9 cellular contexts compared by ENCODE assay signal in the genomic region with DNA sequence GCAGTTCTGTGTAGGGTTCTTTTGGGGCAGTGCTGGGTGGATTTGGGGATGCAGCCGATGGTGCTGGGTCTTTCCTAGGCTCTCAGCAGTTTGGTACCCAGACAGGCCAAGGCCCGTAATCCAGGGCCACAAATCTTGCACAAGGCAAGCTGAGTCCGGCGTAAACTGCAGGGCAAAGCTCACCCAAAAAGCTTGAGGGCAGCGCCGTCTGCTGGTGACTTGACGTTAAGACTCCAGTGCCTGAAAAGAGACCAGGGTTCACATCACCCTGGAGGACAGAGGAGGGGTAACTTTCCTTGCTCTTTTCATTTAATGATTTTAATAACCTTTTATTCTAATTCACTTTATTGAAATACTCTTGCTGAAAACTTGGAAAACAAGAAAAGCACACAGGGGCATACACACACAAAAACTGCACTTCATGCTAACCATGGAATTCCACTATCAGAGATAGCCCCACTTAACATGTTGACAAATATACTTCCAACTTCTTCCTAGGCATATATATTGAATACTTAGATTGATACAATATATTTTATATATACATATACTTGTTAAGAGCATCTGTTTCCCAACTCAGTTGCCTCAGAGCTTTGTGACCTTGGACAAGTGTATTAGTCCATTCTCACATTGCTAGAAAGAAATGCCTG. TPM values are rescaled to one million over a fixed set of nuclear protein-coding genes. Genes with fewer than 3 reads are reported as not detected.
DNase-seq lines count a peak whose midpoint lies in the region; ATAC-seq, FAIRE-seq and TF ChIP-seq lines count a peak whose summit lies in the region.
"Had no signal": no experiment of that assay in that cellular context is flagged by ENCODE, and none has a peak within 500 bp of the region (broad histone marks: within the 10 kb centered on the region; RNA-seq: fewer than 3 reads in every experiment).

No MANE protein-coding gene starts in this region.

- H3K36me3 ChIP-seq in HepG2 (replicated peaks in 1 of 2; ENCODE audit: control insufficient read depth in 1 of 2, insufficient read depth in 2 of 2, low read length in 2 of 2): no peaks in the 10 kb centered on the region

- in situ Hi-C loops in HepG2 (cut with HindIII; ENCODE audit: extremely low pct_ligation_motif_present, low pct_unique_long_range_greater_than_20kb): loop anchor here (10.0 kb wide), 1 partner anchor 680 kb away; no protein-coding TSS in a partner anchor

- H3K27me3 ChIP-seq in HepG2 (ENCODE audit: control insufficient read depth in 1 of 2, insufficient read depth in 2 of 2, low read length in 2 of 2): peaks cover under 1 to 68% of the 10 kb centered on the region in 2 experiments; a peak in 4 of 5 replicates

- peaks cover 11% of the 10 kb centered on the region; the same call in 1 of the 2 replicates for H4K20me1 ChIP-seq in HepG2 (ENCODE audit: insufficient read depth, low read length)

- H3K9me3 Mint-ChIP-seq in activated CD4-positive, alpha-beta T cell treated with anti-CD3 and anti-CD28 coated beads, Interleukin-2, amount 10 ng/mL, durations not matched to agents 7 days and 5 days: no peaks in the 10 kb centered on the region
- no peaks in the 10 kb centered on the region for H3K9me3 Mint-ChIP-seq in dendritic cell treated with granulocyte-macrophage colony-stimulating factor and Interleukin-4, amounts not matched to agents 40 ng/mL and 50 ng/mL, for 4 days

- no peak overlapping the region for H3K4me3 ChIP-seq in HepG2 (replicated peaks in 1 of 3; ENCODE audit: insufficient read depth in 1 of 3, low read depth in 2 of 3, low read length in 3 of 3)

- no peak overlapping the region for H3K27ac Mint-ChIP-seq in activated CD4-positive, alpha-beta T cell treated with anti-CD3 and anti-CD28 coated beads, Interleukin-2, amount 10 ng/mL, durations not matched to agents 7 days and 5 days
- no peak overlapping the region for H3K27ac Mint-ChIP-seq in dendritic cell treated with granulocyte-macrophage colony-stimulating factor and Interleukin-4, amounts not matched to agents 40 ng/mL and 50 ng/mL, for 4 days
- H3K27ac Mint-ChIP-seq: activated naive CD8-positive, alpha-beta T cell had no signal

- no peak overlapping the region for H3K9ac ChIP-seq in HepG2 (ENCODE audit: insufficient read depth, low read depth, low read length)

- ATAC-seq in HG03280 (IDR thresholded peaks at IDR 0.05; ENCODE audit: unreplicated experiment) (peak; percentile 76), HepG2 (peak; percentile 95), GM18861 (IDR thresholded peaks at IDR 0.05; ENCODE audit: unreplicated experiment) (no peak)

- FAIRE-seq in HepG2 (lab: Jason Lieb, UNC): peak; percentile 98

- H3K4me1 Mint-ChIP-seq in activated CD4-positive, alpha-beta T cell treated with anti-CD3 and anti-CD28 coated beads, Interleukin-2, amount 10 ng/mL, durations not matched to agents 7 days and 5 days: no peaks in the 10 kb centered on the region
- peaks cover 5% of the 10 kb centered on the region for H3K4me1 Mint-ChIP-seq in dendritic cell treated with granulocyte-macrophage colony-stimulating factor and Interleukin-4, amounts not matched to agents 40 ng/mL and 50 ng/mL, for 4 days (ENCODE audit: low read depth)

- CTCF ChIA-PET in activated CD4-positive, alpha-beta T cell treated with anti-CD3 and anti-CD28 coated beads, Interleukin-2, amount 10 ng/mL, durations not matched to agents 7 days and 5 days (lab: Charles Lee): interaction anchor here (0.8 to 2.6 kb wide), 8 partner anchors 13 to 686 kb away, joined by 3 to 14 read pairs (median 3); no protein-coding TSS in a partner anchor
- CTCF ChIA-PET in HepG2 (lab: Yijun Ruan, JAX; ENCODE audit: low intra/inter-chr PET ratio, low total read pairs): interaction anchor here (1.2 to 1.6 kb wide), 6 partner anchors 9 to 685 kb away, joined by 3 to 15 read pairs (median 8); no protein-coding TSS in a partner anchor

- intact Hi-C loops in dendritic cell treated with granulocyte-macrophage colony-stimulating factor and Interleukin-4, amounts not matched to agents 40 ng/mL and 50 ng/mL, for 4 days (cut with micrococcal nuclease): loop anchor here (1.0 to 10.0 kb wide), 3 partner anchors 578 to 680 kb away; no protein-coding TSS in a partner anchor
- intact Hi-C loops in HepG2 (cut with micrococcal nuclease; ENCODE audit: unreplicated experiment): loop anchor here (1.0 to 2.0 kb wide), 4 partner anchors 90 to 685 kb away; no protein-coding TSS in a partner anchor

- BruUV-seq in HepG2 (replicated peaks; lab: Mats Ljungman, UMichigan): no TSS peak

- TF ChIP-seq EP300 in HepG2 (IDR thresholded peaks at IDR 0.05; ENCODE audit: low read depth in 2 of 2, low read length in 2 of 2) (no peak), HepG2 (CRISPR knock-in tag; IDR thresholded peaks at IDR 0.05; ENCODE audit: borderline replicate concordance) (no peak)

- no peaks in the 10 kb centered on the region for H3K4me1 ChIP-seq in HepG2 (ENCODE audit: insufficient read depth, low read length)

- no peak overlapping the region for H3K4me2 ChIP-seq in HepG2 (ENCODE audit: low read depth, low read length)

- H3K36me3 Mint-ChIP-seq in activated CD4-positive, alpha-beta T cell treated with anti-CD3 and anti-CD28 coated beads, Interleukin-2, amount 10 ng/mL, durations not matched to agents 7 days and 5 days (ENCODE audit: low read depth): no peaks in the 10 kb centered on the region
- no peaks in the 10 kb centered on the region for H3K36me3 Mint-ChIP-seq in dendritic cell treated with granulocyte-macrophage colony-stimulating factor and Interleukin-4, amounts not matched to agents 40 ng/mL and 50 ng/mL, for 4 days (ENCODE audit: low read depth)
- H3K36me3 Mint-ChIP-seq: activated naive CD8-positive, alpha-beta T cell had no signal

- H3K79me2 ChIP-seq in HepG2 (ENCODE audit: insufficient read depth, low read length): no peaks in the 10 kb centered on the region

- H3K27ac ChIP-seq in HepG2 (ENCODE audit: extremely low read length, insufficient read depth, low read length): no peak overlapping the region

- no peak overlapping the region for H2AFZ ChIP-seq in HepG2 (ENCODE audit: low read length)

- TF ChIP-seq CTCF in HepG2 (CRISPR knock-in tag; IDR thresholded peaks at IDR 0.05): peak; percentile 98

- DNase-seq in DMS153 (lab: John Stamatoyannopoulos, UW) (peak; percentile 38), NCI-H524 treated with DMSO at 0.1 percent for 48 hours (lab: John Stamatoyannopoulos, UW) (peak; percentile 9), HepG2 (ENCODE audit: low spot score) (peak; percentile 79)
- DNase-seq in activated CD4-positive, alpha-beta T cell treated with anti-CD3 and anti-CD28 coated beads, Interleukin-2, amount 10 ng/mL, durations not matched to agents 7 days and 5 days: peak; percentile 78
- peak; percentile 66 to 74 for DNase-seq in stimulated activated CD4-positive, alpha-beta T cell treated with anti-CD3 and anti-CD28 coated beads, Interleukin-4, amount 100 ng/mL, for 48 hours (ENCODE audit: low read depth in 2 of 2)

- H3K9me3 ChIP-seq in HepG2 (ENCODE audit: low read length): no peaks in the 10 kb centered on the region

- TF ChIP-seq RAD21 in HepG2 (CRISPR knock-in tag; IDR thresholded peaks at IDR 0.05): peak; percentile 95

- TF ChIP-seq POLR2A in HepG2 (IDR thresholded peaks at IDR 0.05; ENCODE audit: insufficient read depth in 1 of 2, low read depth in 2 of 2, low read length in 2 of 2): no peak

- POLR2A ChIA-PET in activated CD4-positive, alpha-beta T cell treated with anti-CD3 and anti-CD28 coated beads, Interleukin-2, amount 10 ng/mL, durations not matched to agents 7 days and 5 days (lab: Charles Lee): no interaction called here
- POLR2A ChIA-PET in HepG2 (lab: Yijun Ruan, JAX): no interaction called here

- no peak overlapping the region for H3K4me3 Mint-ChIP-seq in activated CD4-positive, alpha-beta T cell treated with anti-CD3 and anti-CD28 coated beads, Interleukin-2, amount 10 ng/mL, durations not matched to agents 7 days and 5 days
- H3K4me3 Mint-ChIP-seq in dendritic cell treated with granulocyte-macrophage colony-stimulating factor and Interleukin-4, amounts not matched to agents 40 ng/mL and 50 ng/mL, for 4 days: peak overlapping the region; percentile 38
- H3K4me3 Mint-ChIP-seq: activated naive CD8-positive, alpha-beta T cell had no signal

- under 1% methylated on average over 7 of the region's 7 CpGs for WGBS in HepG2 (ENCODE audit: low lambda C conversion rate)

- peaks cover 1% of the 10 kb centered on the region for H3K27me3 Mint-ChIP-seq in activated CD4-positive, alpha-beta T cell treated with anti-CD3 and anti-CD28 coated beads, Interleukin-2, amount 10 ng/mL, durations not matched to agents 7 days and 5 days
- peaks cover 42% of the 10 kb centered on the region for H3K27me3 Mint-ChIP-seq in dendritic cell treated with granulocyte-macrophage colony-stimulating factor and Interleukin-4, amounts not matched to agents 40 ng/mL and 50 ng/mL, for 4 days
- H3K27me3 Mint-ChIP-seq: activated naive CD8-positive, alpha-beta T cell had no signal

RNA-seq across cellular contexts. Expression of gene CNGA3, which starts 38.9 kb away (rescaled TPM):
- not detected for total RNA-seq in activated CD4-positive, alpha-beta T cell treated with anti-CD3 and anti-CD28 coated beads, Interleukin-2, amount 10 ng/mL, durations not matched to agents 7 days and 5 days
- not detected in 2 replicates for total RNA-seq in HepG2 (2016; rRNA removed; fragmentation: Illumina TruSeq; extraction: Trizol)
- not detected in 2 replicates for total RNA-seq in HepG2 (2016; cell fraction: cytosol; rRNA removed; fragmentation: Illumina TruSeq; extraction: Trizol; ENCODE audit: low read depth)
- not detected in 2 replicates for total RNA-seq in HepG2 (2016; cell fraction: insoluble cytoplasmic fraction; rRNA removed; fragmentation: Illumina TruSeq; extraction: Trizol)
- not detected in 2 replicates for total RNA-seq in HepG2 (2016; cell fraction: membrane; rRNA removed; fragmentation: Illumina TruSeq; extraction: Trizol)
- not detected in 2 replicates for total RNA-seq in HepG2 (2016; cell fraction: nucleus; rRNA removed; fragmentation: Illumina TruSeq; extraction: Trizol)
- polyA plus RNA-seq in HepG2 (2011; rRNA removed): not detected in 2 replicates
- polyA plus RNA-seq in HepG2 (2011; cell fraction: cytosol; rRNA removed): not detected in 2 replicates
- not detected in 2 replicates for polyA plus RNA-seq in HepG2 (2011; cell fraction: nucleus; rRNA removed)
- polyA plus RNA-seq in HepG2 (2012): not detected in 2 replicates
- not detected in 2 replicates for polyA plus RNA-seq in HepG2 (2016; cell fraction: cytosol; fragmentation: Illumina TruSeq; extraction: Trizol; ENCODE audit: low read depth)
- not detected in 2 replicates for polyA plus RNA-seq in HepG2 (2016; cell fraction: insoluble cytoplasmic fraction; fragmentation: Illumina TruSeq; extraction: Trizol; ENCODE audit: low read depth)
- not detected in 2 replicates for polyA plus RNA-seq in HepG2 (2016; cell fraction: membrane; fragmentation: Illumina TruSeq; extraction: Trizol; ENCODE audit: low read depth)
- polyA plus RNA-seq in HepG2 (2016; cell fraction: nucleus; fragmentation: Illumina TruSeq; extraction: Trizol; ENCODE audit: insufficient read depth, low read depth): not detected in 2 replicates
- not detected in 2 replicates for polyA minus RNA-seq in HepG2 (2011; rRNA and poly(A)+ RNA removed; ENCODE audit: low replicate concordance)
- not detected in 2 replicates for polyA minus RNA-seq in HepG2 (2011; cell fraction: cytosol; rRNA and poly(A)+ RNA removed)
- polyA minus RNA-seq in HepG2 (2011; cell fraction: nucleus; rRNA and poly(A)+ RNA removed): not detected in 2 replicates

RNA-seq across cellular contexts. Expression of gene INPP4A, which starts 59.5 kb away (rescaled TPM):
- 100 to 1,000 TPM; 140 to 165 TPM for total RNA-seq in activated CD4-positive, alpha-beta T cell treated with anti-CD3 and anti-CD28 coated beads, Interleukin-2, amount 10 ng/mL, durations not matched to agents 7 days and 5 days
- 7.9 and 10.9 TPM in 2 replicates for total RNA-seq in HepG2 (2016; rRNA removed; fragmentation: Illumina TruSeq; extraction: Trizol)
- total RNA-seq in HepG2 (2016; cell fraction: cytosol; rRNA removed; fragmentation: Illumina TruSeq; extraction: Trizol; ENCODE audit: low read depth): 1.4 and 2.1 TPM in 2 replicates
- 7.9 and 10.3 TPM in 2 replicates for total RNA-seq in HepG2 (2016; cell fraction: insoluble cytoplasmic fraction; rRNA removed; fragmentation: Illumina TruSeq; extraction: Trizol)
- 5.0 and 5.2 TPM in 2 replicates for total RNA-seq in HepG2 (2016; cell fraction: membrane; rRNA removed; fragmentation: Illumina TruSeq; extraction: Trizol)
- total RNA-seq in HepG2 (2016; cell fraction: nucleus; rRNA removed; fragmentation: Illumina TruSeq; extraction: Trizol): 15.4 and 17.5 TPM in 2 replicates
- polyA plus RNA-seq in HepG2 (2011; rRNA removed): 10.1 and 14.2 TPM in 2 replicates
- 6.9 and 8.5 TPM in 2 replicates for polyA plus RNA-seq in HepG2 (2011; cell fraction: cytosol; rRNA removed)
- polyA plus RNA-seq in HepG2 (2011; cell fraction: nucleus; rRNA removed): 48.2 and 51.5 TPM in 2 replicates
- polyA plus RNA-seq in HepG2 (2012): 7.2 and 8.8 TPM in 2 replicates
- polyA plus RNA-seq in HepG2 (2016; cell fraction: cytosol; fragmentation: Illumina TruSeq; extraction: Trizol; ENCODE audit: low read depth): 0.58 and 0.63 TPM in 2 replicates
- 4.8 and 5.7 TPM in 2 replicates for polyA plus RNA-seq in HepG2 (2016; cell fraction: insoluble cytoplasmic fraction; fragmentation: Illumina TruSeq; extraction: Trizol; ENCODE audit: low read depth)
- 1.7 and 1.9 TPM in 2 replicates for polyA plus RNA-seq in HepG2 (2016; cell fraction: membrane; fragmentation: Illumina TruSeq; extraction: Trizol; ENCODE audit: low read depth)
- 13.1 and 16.7 TPM in 2 replicates for polyA plus RNA-seq in HepG2 (2016; cell fraction: nucleus; fragmentation: Illumina TruSeq; extraction: Trizol; ENCODE audit: insufficient read depth, low read depth)
- polyA minus RNA-seq in HepG2 (2011; rRNA and poly(A)+ RNA removed; ENCODE audit: low replicate concordance): 53.3 and 60.1 TPM in 2 replicates
- 8.1 and 11.8 TPM in 2 replicates for polyA minus RNA-seq in HepG2 (2011; cell fraction: cytosol; rRNA and poly(A)+ RNA removed)
- polyA minus RNA-seq in HepG2 (2011; cell fraction: nucleus; rRNA and poly(A)+ RNA removed): 56.7 and 68.1 TPM in 2 replicates

Comparison
In these comparisons a context has a peak if more than half of its experiments do, and no peak if none do; other contexts are left out.
1. DNase-seq: peak in every context shown above with its lines; median percentile 79 in HepG2; 78 in activated CD4-positive, alpha-beta T cell treated with anti-CD3 and anti-CD28 coated beads, Interleukin-2, amount 10 ng/mL, durations not matched to agents 7 days and 5 days; 70 in stimulated activated CD4-positive, alpha-beta T cell treated with anti-CD3 and anti-CD28 coated beads, Interleukin-4, amount 100 ng/mL, for 48 hours; 38 in DMS153; 9 in NCI-H524 treated with DMSO at 0.1 percent for 48 hours.
2. RNA of gene INPP4A, which starts 59.5 kb away (total RNA-seq): 140 to 165 TPM in activated CD4-positive, alpha-beta T cell treated with anti-CD3 and anti-CD28 coated beads, Interleukin-2, amount 10 ng/mL, durations not matched to agents 7 days and 5 days; 1.4 to 17.5 TPM in HepG2; every median in the first group is over 4 times any median in the second.